In the genomic region with DNA sequence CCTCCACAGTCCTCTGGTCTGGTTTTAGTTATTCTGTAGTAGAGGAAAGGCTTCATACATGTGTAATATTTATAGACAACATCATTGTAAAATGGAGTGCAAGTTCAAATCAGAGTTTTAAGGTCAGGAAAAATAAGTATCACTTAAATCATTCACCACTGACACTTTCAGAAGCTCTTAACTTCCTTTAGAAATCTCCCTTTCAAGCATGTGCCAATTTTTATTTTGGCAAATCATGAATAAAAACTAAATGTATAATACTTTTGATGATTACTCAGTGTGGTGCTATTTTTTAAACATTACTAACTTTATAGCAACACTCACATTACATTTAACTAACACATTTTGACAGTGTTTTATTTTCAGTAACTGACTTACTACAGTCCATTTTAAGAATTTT, we compare ENCODE assay signal across 2 cellular contexts.
TF ChIP-seq lines count a peak whose summit lies in the region.

No MANE protein-coding gene starts in this region.

TF ChIP-seq in SK-N-SH, 30 proteins besides CTCF, POLR2A, EP300 and RAD21 (continued from another document):
- no peak for TF ChIP-seq USF1 (IDR thresholded peaks at IDR 0.05; ENCODE audit: borderline replicate concordance, low read depth)
- TF ChIP-seq SIN3A (IDR thresholded peaks at IDR 0.05; ENCODE audit: borderline replicate concordance, low read depth, low read length): no peak
- no peak for TF ChIP-seq GABPA (IDR thresholded peaks at IDR 0.05; ENCODE audit: low read depth)
- no peak for TF ChIP-seq NFIC (IDR thresholded peaks at IDR 0.05; ENCODE audit: borderline replicate concordance)

TF ChIP-seq in SK-N-SH treated with all-trans-retinoic acid at 6 μM for 48 hours, 23 proteins besides CTCF, POLR2A, EP300 and RAD21 (continued from another document):
- TF ChIP-seq, protein P1, sequence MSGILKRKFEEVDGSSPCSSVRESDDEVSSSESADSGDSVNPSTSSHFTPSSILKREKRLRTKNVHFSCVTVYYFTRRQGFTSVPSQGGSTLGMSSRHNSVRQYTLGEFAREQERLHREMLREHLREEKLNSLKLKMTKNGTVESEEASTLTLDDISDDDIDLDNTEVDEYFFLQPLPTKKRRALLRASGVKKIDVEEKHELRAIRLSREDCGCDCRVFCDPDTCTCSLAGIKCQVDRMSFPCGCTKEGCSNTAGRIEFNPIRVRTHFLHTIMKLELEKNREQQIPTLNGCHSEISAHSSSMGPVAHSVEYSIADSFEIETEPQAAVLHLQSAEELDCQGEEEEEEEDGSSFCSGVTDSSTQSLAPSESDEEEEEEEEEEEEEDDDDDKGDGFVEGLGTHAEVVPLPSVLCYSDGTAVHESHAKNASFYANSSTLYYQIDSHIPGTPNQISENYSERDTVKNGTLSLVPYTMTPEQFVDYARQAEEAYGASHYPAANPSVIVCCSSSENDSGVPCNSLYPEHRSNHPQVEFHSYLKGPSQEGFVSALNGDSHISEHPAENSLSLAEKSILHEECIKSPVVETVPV (CRISPR knock-in tag; IDR thresholded peaks at IDR 0.05): no peak
- TF ChIP-seq GLIS3 (CRISPR knock-in tag; IDR thresholded peaks at IDR 0.05) (no peak), TOX (CRISPR knock-in tag; IDR thresholded peaks at IDR 0.05; ENCODE audit: borderline replicate concordance) (no peak), ZC3H10 (CRISPR knock-in tag; IDR thresholded peaks at IDR 0.05) (no peak), CREB5 (CRISPR knock-in tag; IDR thresholded peaks at IDR 0.05; ENCODE audit: low read depth) (no peak), TCF4 (CRISPR knock-in tag; IDR thresholded peaks at IDR 0.05; ENCODE audit: borderline replicate concordance) (no peak), OSR1 (CRISPR knock-in tag; IDR thresholded peaks at IDR 0.05) (no peak)
